In genomic region chr14:95660550-95661515, GRCh38 we compare ENCODE assay signal across 1 cellular context.
TF ChIP-seq lines count a peak whose summit lies in the region.

No MANE protein-coding gene starts in this region.

TF ChIP-seq in GM12878, 131 proteins besides CTCF, POLR2A, EP300 and RAD21:
- TF ChIP-seq BMI1 (IDR thresholded peaks at IDR 0.05; ENCODE audit: borderline replicate concordance) (no peak), SMAD1 (IDR thresholded peaks at IDR 0.05; ENCODE audit: low read depth, partially characterized antibody) (no peak), EED (IDR thresholded peaks at IDR 0.05; ENCODE audit: low read depth) (no peak)
